In genomic region chr2:174219321-174219720, GRCh38 we compare ENCODE assay signal across 37 cellular contexts.
"Had no signal": no experiment of that assay in that cellular context is flagged by ENCODE, and none has a peak within 500 bp of the region (broad histone marks: within the 10 kb centered on the region; RNA-seq: fewer than 3 reads in every experiment).

No MANE protein-coding gene starts in this region.

- H3K4me3 Mint-ChIP-seq: activated CD4-positive, alpha-beta memory T cell treated with anti-CD3 and anti-CD28 coated beads, Interleukin-2, amount 10 ng/mL, durations not matched to agents 7 days and 5 days; activated CD4-positive, alpha-beta T cell treated with anti-CD3 and anti-CD28 coated beads for 36 hours; activated CD4-positive, alpha-beta T cell treated with anti-CD3 and anti-CD28 coated beads, Interleukin-2, amount 10 ng/mL, durations not matched to agents 7 days and 5 days; activated CD8-positive, alpha-beta memory T cell treated with anti-CD3 and anti-CD28 coated beads, Interleukin-2, amount 10 ng/mL, durations not matched to agents 7 days and 5 days; activated CD8-positive, alpha-beta T cell treated with anti-CD3 and anti-CD28 coated beads, Interleukin-2, amount 10 ng/mL, durations not matched to agents 7 days and 5 days; activated naive CD4-positive, alpha-beta T cell treated with anti-CD3 and anti-CD28 coated beads, Interleukin-2, amount 10 ng/mL, durations not matched to agents 7 days and 5 days; activated naive CD4-positive, alpha-beta T cell treated with anti-CD3 and anti-CD28 coated beads, Interleukin-2, amount 50 U/mL, for 24 hours; activated naive CD8-positive, alpha-beta T cell; activated naive CD8-positive, alpha-beta T cell treated with anti-CD3 and anti-CD28 coated beads, Interleukin-2, amount 10 ng/mL, durations not matched to agents 7 days and 5 days; activated naive CD8-positive, alpha-beta T cell treated with anti-CD3 and anti-CD28 coated beads, Interleukin-2, amount 50 U/mL, for 24 hours; activated T-cell treated with anti-CD3 and anti-CD28 coated beads, Interleukin-2, amount 50 U/mL, for 24 hours; brain; central memory CD8-positive, alpha-beta T cell; T-helper 2 cell treated with Interferon-gamma antibody and Interleukin-4, amounts not matched to agents 5 μg/mL and 100 μg/mL, for 36 hours; WTC11 had no signal

- H3K4me1 ChIP-seq: ascending aorta, colonic mucosa had no signal

- H3K36me3 ChIP-seq: colonic mucosa had no signal

- H3K4me1 Mint-ChIP-seq: activated CD4-positive, alpha-beta memory T cell treated with anti-CD3 and anti-CD28 coated beads, Interleukin-2, amount 10 ng/mL, durations not matched to agents 7 days and 5 days; activated CD4-positive, alpha-beta T cell treated with anti-CD3 and anti-CD28 coated beads for 36 hours; activated CD8-positive, alpha-beta memory T cell treated with anti-CD3 and anti-CD28 coated beads, Interleukin-2, amount 10 ng/mL, durations not matched to agents 7 days and 5 days; activated naive CD4-positive, alpha-beta T cell treated with anti-CD3 and anti-CD28 coated beads, Interleukin-2, amount 10 ng/mL, durations not matched to agents 7 days and 5 days; activated naive CD4-positive, alpha-beta T cell treated with anti-CD3 and anti-CD28 coated beads, Interleukin-2, amount 50 U/mL, for 24 hours; activated naive CD8-positive, alpha-beta T cell treated with anti-CD3 and anti-CD28 coated beads, Interleukin-2, amount 10 ng/mL, durations not matched to agents 7 days and 5 days had no signal

- H3K9me3 Mint-ChIP-seq: activated CD4-positive, alpha-beta memory T cell treated with anti-CD3 and anti-CD28 coated beads, Interleukin-2, amount 10 ng/mL, durations not matched to agents 7 days and 5 days; activated CD4-positive, alpha-beta T cell treated with anti-CD3 and anti-CD28 coated beads, Interleukin-2, amount 10 ng/mL, durations not matched to agents 7 days and 5 days; activated naive CD4-positive, alpha-beta T cell treated with anti-CD3 and anti-CD28 coated beads, Interleukin-2, amount 10 ng/mL, durations not matched to agents 7 days and 5 days; activated naive CD4-positive, alpha-beta T cell treated with anti-CD3 and anti-CD28 coated beads, Interleukin-2, amount 50 U/mL, for 24 hours; activated naive CD8-positive, alpha-beta T cell treated with anti-CD3 and anti-CD28 coated beads, Interleukin-2, amount 10 ng/mL, durations not matched to agents 7 days and 5 days; activated naive CD8-positive, alpha-beta T cell treated with anti-CD3 and anti-CD28 coated beads, Interleukin-2, amount 50 U/mL, for 24 hours; activated T-cell treated with anti-CD3 and anti-CD28 coated beads, Interleukin-2, amount 50 U/mL, for 24 hours; activated T-helper 2 cell treated with anti-CD3 and anti-CD28 coated beads, Interferon-gamma antibody, Interleukin-2, Interleukin-4, amounts not matched to agents 10 μg/mL and 5 μg/mL and 100 μg/mL, durations not matched to agents 14 hours and 24 hours and 36 hours; brain; central memory CD8-positive, alpha-beta T cell; T-helper 2 cell treated with Interferon-gamma antibody and Interleukin-4, amounts not matched to agents 5 μg/mL and 100 μg/mL, for 36 hours; WTC11 had no signal

- H3K27ac Mint-ChIP-seq: activated CD4-positive, alpha-beta memory T cell treated with anti-CD3 and anti-CD28 coated beads, Interleukin-2, amount 10 ng/mL, durations not matched to agents 7 days and 5 days; activated CD4-positive, alpha-beta T cell treated with anti-CD3 and anti-CD28 coated beads for 36 hours; activated CD4-positive, alpha-beta T cell treated with anti-CD3 and anti-CD28 coated beads, Interleukin-2, amount 10 ng/mL, durations not matched to agents 7 days and 5 days; activated CD8-positive, alpha-beta memory T cell treated with anti-CD3 and anti-CD28 coated beads, Interleukin-2, amount 10 ng/mL, durations not matched to agents 7 days and 5 days; activated CD8-positive, alpha-beta T cell treated with anti-CD3 and anti-CD28 coated beads, Interleukin-2, amount 10 ng/mL, durations not matched to agents 7 days and 5 days; activated naive CD4-positive, alpha-beta T cell treated with anti-CD3 and anti-CD28 coated beads, Interleukin-2, amount 10 ng/mL, durations not matched to agents 7 days and 5 days; activated naive CD4-positive, alpha-beta T cell treated with anti-CD3 and anti-CD28 coated beads, Interleukin-2, amount 50 U/mL, for 24 hours; activated naive CD8-positive, alpha-beta T cell; activated naive CD8-positive, alpha-beta T cell treated with anti-CD3 and anti-CD28 coated beads, Interleukin-2, amount 10 ng/mL, durations not matched to agents 7 days and 5 days; activated naive CD8-positive, alpha-beta T cell treated with anti-CD3 and anti-CD28 coated beads, Interleukin-2, amount 50 U/mL, for 24 hours; activated T-cell treated with anti-CD3 and anti-CD28 coated beads, Interleukin-2, amount 50 U/mL, for 24 hours; activated T-helper 2 cell treated with anti-CD3 and anti-CD28 coated beads, Interferon-gamma antibody, Interleukin-2, Interleukin-4, amounts not matched to agents 10 μg/mL and 5 μg/mL and 100 μg/mL, durations not matched to agents 14 hours and 24 hours and 36 hours; brain; T-helper 2 cell treated with Interferon-gamma antibody and Interleukin-4, amounts not matched to agents 5 μg/mL and 100 μg/mL, for 36 hours; WTC11 had no signal

- ATAC-seq: activated CD4-positive, alpha-beta T cell treated with anti-CD3 and anti-CD28 coated beads for 36 hours; activated CD4-positive, CD25-positive, alpha-beta regulatory T cell treated with anti-CD3 and anti-CD28 coated beads, Interleukin-2, amount 50 U/mL, for 24 hours; activated CD8-positive, alpha-beta memory T cell treated with anti-CD3 and anti-CD28 coated beads, Interleukin-2, amount 10 ng/mL, durations not matched to agents 7 days and 5 days; activated CD8-positive, alpha-beta T cell treated with anti-CD3 and anti-CD28 coated beads, Interleukin-2, amount 10 ng/mL, durations not matched to agents 7 days and 5 days; activated naive CD8-positive, alpha-beta T cell treated with anti-CD3 and anti-CD28 coated beads, Interleukin-2, amount 50 U/mL, for 24 hours; WTC11 had no signal

- DNase-seq: activated CD4-positive, alpha-beta memory T cell treated with anti-CD3 and anti-CD28 coated beads, Interleukin-2, amount 10 ng/mL, durations not matched to agents 7 days and 5 days; activated CD4-positive, alpha-beta T cell treated with anti-CD3 and anti-CD28 coated beads for 1 hour; activated CD4-positive, alpha-beta T cell treated with anti-CD3 and anti-CD28 coated beads for 36 hours; activated CD4-positive, alpha-beta T cell treated with anti-CD3 and anti-CD28 coated beads for 48 hours; activated CD4-positive, alpha-beta T cell treated with anti-CD3 and anti-CD28 coated beads, Interleukin-2, amount 10 ng/mL, durations not matched to agents 7 days and 5 days; activated CD4-positive, alpha-beta T cell treated with anti-CD3 and anti-CD28 coated beads, Interleukin-2, amount 50 U/mL, for 48 hours; activated CD4-positive, CD25-positive, alpha-beta regulatory T cell; activated CD8-positive, alpha-beta memory T cell treated with anti-CD3 and anti-CD28 coated beads for 24 hours; activated CD8-positive, alpha-beta memory T cell treated with anti-CD3 and anti-CD28 coated beads, Interleukin-2, amount 10 ng/mL, durations not matched to agents 7 days and 5 days; activated CD8-positive, alpha-beta memory T cell treated with anti-CD3 and anti-CD28 coated beads, Interleukin-2, amount 50 U/mL, for 48 hours; activated CD8-positive, alpha-beta T cell treated with anti-CD3 and anti-CD28 coated beads, Interleukin-2, amount 10 ng/mL, durations not matched to agents 7 days and 5 days; activated effector memory CD4-positive, alpha-beta T cell treated with Interleukin-2 at 50 U/mL for 16 hours; activated gamma-delta T cell; activated naive CD4-positive, alpha-beta T cell treated with anti-CD3 and anti-CD28 coated beads, Interleukin-2, amount 10 ng/mL, durations not matched to agents 7 days and 5 days; activated naive CD4-positive, alpha-beta T cell treated with Interleukin-2 at 50 U/mL for 16 hours; activated naive CD8-positive, alpha-beta T cell treated with anti-CD3 and anti-CD28 coated beads, Interleukin-2, amount 10 ng/mL, durations not matched to agents 7 days and 5 days; activated naive CD8-positive, alpha-beta T cell treated with anti-CD3 and anti-CD28 coated beads, Interleukin-2, amount 50 U/mL, for 24 hours; activated T-cell treated with anti-CD3 and anti-CD28 coated beads, Interleukin-2, amount 50 U/mL, for 24 hours; activated T-cell treated with anti-CD3 and anti-CD28 coated beads, Interleukin-2, amount 50 U/mL, for 48 hours; amygdala; anterior cingulate cortex; caudate nucleus; cerebellar nuclear complex; colonic mucosa; T-helper 2 cell; T-helper 9 cell had no signal

- H3K27me3 ChIP-seq: ascending aorta, cardiac muscle cell, colonic mucosa had no signal

- H3K4me3 ChIP-seq: ascending aorta, cardiac muscle cell, colonic mucosa had no signal

- H3K27ac ChIP-seq: ascending aorta, cardiac muscle cell, colonic mucosa, WERI-Rb-1 had no signal

- H3K27me3 Mint-ChIP-seq: activated CD4-positive, alpha-beta memory T cell treated with anti-CD3 and anti-CD28 coated beads, Interleukin-2, amount 10 ng/mL, durations not matched to agents 7 days and 5 days; activated CD4-positive, alpha-beta T cell treated with anti-CD3 and anti-CD28 coated beads for 36 hours; activated CD4-positive, alpha-beta T cell treated with anti-CD3 and anti-CD28 coated beads, Interleukin-2, amount 10 ng/mL, durations not matched to agents 7 days and 5 days; activated CD8-positive, alpha-beta memory T cell treated with anti-CD3 and anti-CD28 coated beads, Interleukin-2, amount 10 ng/mL, durations not matched to agents 7 days and 5 days; activated naive CD4-positive, alpha-beta T cell treated with anti-CD3 and anti-CD28 coated beads, Interleukin-2, amount 10 ng/mL, durations not matched to agents 7 days and 5 days; activated naive CD4-positive, alpha-beta T cell treated with anti-CD3 and anti-CD28 coated beads, Interleukin-2, amount 50 U/mL, for 24 hours; activated naive CD8-positive, alpha-beta T cell; activated naive CD8-positive, alpha-beta T cell treated with anti-CD3 and anti-CD28 coated beads, Interleukin-2, amount 10 ng/mL, durations not matched to agents 7 days and 5 days; activated naive CD8-positive, alpha-beta T cell treated with anti-CD3 and anti-CD28 coated beads, Interleukin-2, amount 50 U/mL, for 24 hours; activated T-cell treated with anti-CD3 and anti-CD28 coated beads, Interleukin-2, amount 50 U/mL, for 24 hours; brain; central memory CD8-positive, alpha-beta T cell had no signal
